In genomic region chr1:236501093-236501492, GRCh38 we compare ENCODE assay signal across 24 cellular contexts.
"Had no signal": no experiment of that assay in that cellular context is flagged by ENCODE, and none has a peak within 500 bp of the region (broad histone marks: within the 10 kb centered on the region; RNA-seq: fewer than 3 reads in every experiment).

No MANE protein-coding gene starts in this region.

- H3K36me3 Mint-ChIP-seq: mesothelial cell of epicardium had no signal

- H3K27me3 ChIP-seq: colonic mucosa, gastrocnemius medialis, heart right ventricle, left lung had no signal

- H3K9me3 Mint-ChIP-seq: dendritic cell treated with granulocyte-macrophage colony-stimulating factor and Interleukin-4, amounts not matched to agents 40 ng/mL and 50 ng/mL, for 4 days; effector memory CD8-positive, alpha-beta T cell; endodermal cell; mesothelial cell of epicardium had no signal

- H3K4me3 Mint-ChIP-seq: dendritic cell treated with granulocyte-macrophage colony-stimulating factor and Interleukin-4, amounts not matched to agents 40 ng/mL and 50 ng/mL, for 4 days; effector memory CD8-positive, alpha-beta T cell; endodermal cell; mesothelial cell of epicardium had no signal

- H3K4me1 ChIP-seq: colonic mucosa had no signal

- H3K9me3 ChIP-seq: colonic mucosa, esophagus squamous epithelium, gastrocnemius medialis, heart right ventricle, left lung, lower lobe of right lung, mucosa of descending colon had no signal

- ATAC-seq: effector memory CD8-positive, alpha-beta T cell; esophagus mucosa; gastrocnemius medialis; heart right ventricle; left cardiac atrium; left lung; left ventricle myocardium superior; lower lobe of right lung; mucosa of descending colon had no signal

- DNase-seq: colonic mucosa; cortex of kidney; effector CD8-positive, alpha-beta T cell; effector memory CD8-positive, alpha-beta T cell; endodermal cell; erythroblast; esophagus squamous epithelium; foreskin fibroblast; foreskin melanocyte; gastrocnemius medialis; glutamatergic neuron; head of caudate nucleus; heart right ventricle; hippocampal formation; left cardiac atrium; left lung; left ventricle myocardium superior; lower lobe of right lung; mesenchymal stem cell; mucosa of descending colon had no signal

- H3K4me3 ChIP-seq: colonic mucosa, esophagus squamous epithelium, gastrocnemius medialis, heart right ventricle, left lung, lower lobe of right lung, mucosa of descending colon had no signal

- H3K27ac ChIP-seq: colonic mucosa, epithelial cell of prostate, esophagus squamous epithelium, gastrocnemius medialis, heart right ventricle, left lung, lower lobe of right lung had no signal

- H3K27ac Mint-ChIP-seq: dendritic cell treated with granulocyte-macrophage colony-stimulating factor and Interleukin-4, amounts not matched to agents 40 ng/mL and 50 ng/mL, for 4 days; endodermal cell had no signal

- H3K36me3 ChIP-seq: colonic mucosa, esophagus squamous epithelium, gastrocnemius medialis, heart right ventricle, left lung, lower lobe of right lung had no signal
